15 cellular contexts compared by ENCODE assay signal in genomic region chr4:152920768-152921167, GRCh38. TPM values are rescaled to one million over a fixed set of nuclear protein-coding genes. Genes with fewer than 3 reads are reported as not detected.
DNase-seq lines count a peak whose midpoint lies in the region; ATAC-seq and TF ChIP-seq lines count a peak whose summit lies in the region.
"Had no signal": no experiment of that assay in that cellular context is flagged by ENCODE, and none has a peak within 500 bp of the region (broad histone marks: within the 10 kb centered on the region; RNA-seq: fewer than 3 reads in every experiment).

No MANE protein-coding gene starts in this region.

- no TSS peak for BruUV-seq in MCF 10A (replicated peaks; lab: Mats Ljungman, UMichigan)

- H3K4me1 ChIP-seq in breast epithelium (no peaks in the 10 kb centered on the region), NT2/D1 (ENCODE audit: insufficient read depth, insufficient read length) (no peaks in the 10 kb centered on the region), testis (no peaks in the 10 kb centered on the region)
- no peaks in the 10 kb centered on the region for H3K4me1 ChIP-seq in CD8-positive, alpha-beta T cell (ENCODE audit: insufficient read depth, low read length)
- H3K4me1 ChIP-seq: lower lobe of right lung had no signal

- no peak overlapping the region for H3K4me3 Mint-ChIP-seq in MCF 10A (ENCODE audit: unreplicated experiment)
- no peak overlapping the region for H3K4me3 Mint-ChIP-seq in CD8-positive, alpha-beta T cell
- H3K4me3 Mint-ChIP-seq: activated CD4-positive, alpha-beta T cell treated with anti-CD3 and anti-CD28 coated beads, Interleukin-2, amount 10 ng/mL, durations not matched to agents 7 days and 5 days; naive B cell had no signal

- H3K36me3 ChIP-seq in breast epithelium (no peaks in the 10 kb centered on the region), NT2/D1 (ENCODE audit: insufficient read depth, insufficient read length, low read length) (no peaks in the 10 kb centered on the region), testis (ENCODE audit: low read depth, missing control alignments) (no peaks in the 10 kb centered on the region)
- no peaks in the 10 kb centered on the region for H3K36me3 ChIP-seq in CD8-positive, alpha-beta T cell (ENCODE audit: insufficient read depth, low read length)
- H3K36me3 ChIP-seq: lower lobe of right lung had no signal

- CTCF ChIA-PET in MCF 10A (lab: Yijun Ruan, JAX) = no interaction called here
- CTCF ChIA-PET in CD8-positive, alpha-beta T cell (lab: Charles Lee) = no interaction called here

- peak; percentile 43 for DNase-seq in MCF 10A (ENCODE audit: unreplicated experiment)
- no peak for DNase-seq in breast epithelium (ENCODE audit: low spot score in 2 of 2)
- peak; percentile 22 for DNase-seq in NT2/D1 (ENCODE audit: low read depth, low spot score)
- DNase-seq in dermis blood vessel endothelial cell = peak; percentile 20
- DNase-seq in renal cortical epithelial cell (ENCODE audit: low read depth) = peak; percentile 31
- DNase-seq in CD8-positive, alpha-beta T cell = no peak
- DNase-seq in SW480 (ENCODE audit: low spot score) = no peak
- DNase-seq in testis = no peak
- DNase-seq: activated CD4-positive, alpha-beta T cell treated with anti-CD3 and anti-CD28 coated beads, Interleukin-2, amount 10 ng/mL, durations not matched to agents 7 days and 5 days; activated naive CD4-positive, alpha-beta T cell treated with anti-CD3 and anti-CD28 coated beads, Interleukin-2, amount 50 U/mL, for 16 hours; lower lobe of right lung; naive B cell; posterior cingulate gyrus had no signal

- TF ChIP-seq CTCF in MCF 10A (IDR thresholded peaks at IDR 0.05; ENCODE audit: unreplicated experiment) (no peak), breast epithelium (IDR thresholded peaks at IDR 0.05) (no peak), testis (IDR thresholded peaks at IDR 0.05) (no peak)
- no peak for TF ChIP-seq CTCF in CD8-positive, alpha-beta T cell (IDR thresholded peaks at IDR 0.05)

- intact Hi-C loops in MCF 10A (cut with micrococcal nuclease) = no loop called here
- intact Hi-C loops in breast epithelium (cut with DNase I; ENCODE audit: low total_unique reads) = no loop called here
- intact Hi-C loops in CD8-positive, alpha-beta T cell (cut with DNase I, micrococcal nuclease) = no loop called here
- intact Hi-C loops in testis (cut with DNase I; ENCODE audit: low total_unique reads) = no loop called here

- peaks cover 13% of the 10 kb centered on the region for H3K9me3 Mint-ChIP-seq in MCF 10A (ENCODE audit: unreplicated experiment)
- H3K9me3 Mint-ChIP-seq in CD8-positive, alpha-beta T cell = peaks cover 5% of the 10 kb centered on the region

- no peaks in the 10 kb centered on the region for H3K4me1 Mint-ChIP-seq in MCF 10A (ENCODE audit: insufficient read depth, unreplicated experiment)
- H3K4me1 Mint-ChIP-seq in CD8-positive, alpha-beta T cell (ENCODE audit: low read depth) = no peaks in the 10 kb centered on the region
- H3K4me1 Mint-ChIP-seq: activated CD4-positive, alpha-beta T cell treated with anti-CD3 and anti-CD28 coated beads, Interleukin-2, amount 10 ng/mL, durations not matched to agents 7 days and 5 days had no signal

- H3K9ac ChIP-seq in NT2/D1 (ENCODE audit: insufficient read length, low read depth) = no peak overlapping the region

- no peak for TF ChIP-seq POLR2A in breast epithelium (IDR thresholded peaks at IDR 0.05)
- no peak for TF ChIP-seq POLR2A in testis (IDR thresholded peaks at IDR 0.05)

- no peaks in the 10 kb centered on the region for H3K27me3 Mint-ChIP-seq in MCF 10A (ENCODE audit: insufficient read depth, unreplicated experiment)
- H3K27me3 Mint-ChIP-seq in CD8-positive, alpha-beta T cell (ENCODE audit: low read depth) = peaks cover 4% of the 10 kb centered on the region
- H3K27me3 Mint-ChIP-seq: activated CD4-positive, alpha-beta T cell treated with anti-CD3 and anti-CD28 coated beads, Interleukin-2, amount 10 ng/mL, durations not matched to agents 7 days and 5 days; naive B cell had no signal

- H3K27ac ChIP-seq in breast epithelium = no peak overlapping the region
- no peak overlapping the region for H3K27ac ChIP-seq in CD8-positive, alpha-beta T cell (ENCODE audit: low read depth, low read length)
- H3K27ac ChIP-seq in testis = no peak overlapping the region
- H3K27ac ChIP-seq: lower lobe of right lung, SK-N-MC, skin epidermis had no signal

- H3K4me3 ChIP-seq in breast epithelium = no peak overlapping the region
- no peak overlapping the region for H3K4me3 ChIP-seq in NT2/D1 (ENCODE audit: insufficient read length, low read depth)
- H3K4me3 ChIP-seq in CD8-positive, alpha-beta T cell (ENCODE audit: low read depth, low read length) = no peak overlapping the region
- H3K4me3 ChIP-seq in testis = no peak overlapping the region
- H3K4me3 ChIP-seq: lower lobe of right lung, SK-N-MC, skin epidermis had no signal

- WGBS in testis, 2 donors = 47 to 68% methylated on average over 1 of the region's 1 CpG

- no peak overlapping the region for H3K27ac Mint-ChIP-seq in MCF 10A (ENCODE audit: low read depth, unreplicated experiment)
- no peak overlapping the region for H3K27ac Mint-ChIP-seq in CD8-positive, alpha-beta T cell
- H3K27ac Mint-ChIP-seq: activated CD4-positive, alpha-beta T cell treated with anti-CD3 and anti-CD28 coated beads, Interleukin-2, amount 10 ng/mL, durations not matched to agents 7 days and 5 days; naive B cell had no signal

- H3K27me3 ChIP-seq in breast epithelium (no peaks in the 10 kb centered on the region), NT2/D1 (ENCODE audit: insufficient read depth, insufficient read length) (no peaks in the 10 kb centered on the region), testis (no peaks in the 10 kb centered on the region)
- no peaks in the 10 kb centered on the region for H3K27me3 ChIP-seq in CD8-positive, alpha-beta T cell (ENCODE audit: insufficient read depth, low read length)

- H3K9me3 ChIP-seq in breast epithelium (no peaks in the 10 kb centered on the region), NT2/D1 (ENCODE audit: insufficient read depth, low read length) (peaks cover 27% of the 10 kb centered on the region), testis (no peaks in the 10 kb centered on the region)
- H3K9me3 ChIP-seq in CD8-positive, alpha-beta T cell (ENCODE audit: low read length) = peaks cover 5% of the 10 kb centered on the region

- no peak for ATAC-seq in CD8-positive, alpha-beta T cell
- ATAC-seq: lower lobe of right lung had no signal

- POLR2A ChIA-PET in MCF 10A (lab: Yijun Ruan, JAX) = no interaction called here
- POLR2A ChIA-PET in CD8-positive, alpha-beta T cell (lab: Charles Lee) = no interaction called here

- H3K36me3 Mint-ChIP-seq in MCF 10A (ENCODE audit: insufficient read depth, unreplicated experiment) = peaks cover 13% of the 10 kb centered on the region
- H3K36me3 Mint-ChIP-seq in CD8-positive, alpha-beta T cell = peaks cover 17% of the 10 kb centered on the region

RNA-seq across cellular contexts. Expression of gene FHDC1, which starts 15.4 kb away (rescaled TPM):
- total RNA-seq in MCF 10A (2022) (2.0 and 2.7 TPM in 2 replicates), breast epithelium (1 to 10 TPM in 2 of 3 donors, under 1 TPM in 1; 0.48 to 2.3 (median 2.0) TPM), dermis blood vessel endothelial cell (0.42 and 0.68 TPM in 2 replicates), renal cortical epithelial cell (3.6 and 5.5 TPM in 2 replicates), testis (1 to 10 TPM; 3.8 to 4.2 TPM)
- under 1 TPM in 1 of 2 experiments, not detected in 1; 0.08 TPM for total RNA-seq in CD8-positive, alpha-beta T cell
- polyA plus RNA-seq in testis (ENCODE audit: insufficient read depth, low read depth, low replicate concordance) = 2.9 TPM

Comparison
In these comparisons a context has a peak if more than half of its experiments do, and no peak if none do; other contexts are left out.
1. DNase-seq: peak in MCF 10A (single experiment), NT2/D1 (single experiment), dermis blood vessel endothelial cell (single experiment) and renal cortical epithelial cell (single experiment); none in breast epithelium (0 of 2), CD8-positive, alpha-beta T cell (0 of 7), SW480 (single experiment) and testis (single experiment).